In the genomic region with DNA sequence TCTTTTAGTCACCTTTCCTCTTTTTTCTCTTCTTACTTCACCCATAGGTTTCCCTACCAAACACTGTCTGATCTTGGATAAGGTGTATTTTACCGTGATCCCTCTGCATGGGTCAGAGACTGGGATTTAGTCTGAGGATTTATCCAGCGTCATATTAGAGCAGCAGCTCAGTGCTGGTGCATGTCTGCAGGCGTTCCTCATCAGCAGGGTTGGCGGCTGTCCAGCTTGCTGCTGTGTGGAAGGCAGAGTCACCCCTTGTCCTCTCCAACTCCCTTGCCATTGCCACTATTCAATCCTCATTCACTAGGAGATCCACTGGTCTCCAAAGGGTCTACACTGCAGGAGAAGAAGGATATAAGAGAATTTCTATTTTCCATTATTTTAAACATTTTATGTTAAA, we compare ENCODE assay signal across 21 cellular contexts. TPM values are rescaled to one million over a fixed set of nuclear protein-coding genes. Genes with fewer than 3 reads are reported as not detected.
DNase-seq lines count a peak whose midpoint lies in the region; ATAC-seq and TF ChIP-seq lines count a peak whose summit lies in the region.
"Had no signal": no experiment of that assay in that cellular context is flagged by ENCODE, and none has a peak within 500 bp of the region (broad histone marks: within the 10 kb centered on the region; RNA-seq: fewer than 3 reads in every experiment).

No MANE protein-coding gene starts in this region.

- H3K79me2 ChIP-seq in hepatocyte: no peaks in the 10 kb centered on the region

- peak; percentile 37 for DNase-seq in DMS 273 (lab: John Stamatoyannopoulos, UW; ENCODE audit: unreplicated experiment)
- DNase-seq in DMS 273 treated with DMSO at 0.1 percent for 48 hours (lab: John Stamatoyannopoulos, UW): no peak
- peak; percentile 61 for DNase-seq in HT1080 (ENCODE audit: low read depth)
- DNase-seq in adrenal gland: peak in 5 of 7 donors; percentile 20 to 63 (median 32)
- DNase-seq in hepatocyte (ENCODE audit: low spot score): peak; percentile 12
- no peak for DNase-seq in sciatic nerve (ENCODE audit: low spot score)
- no peak for DNase-seq in stimulated activated CD4-positive, alpha-beta T cell treated with anti-CD3 and anti-CD28 coated beads, Interleukin-4, amount 100 ng/mL, for 4 hours
- DNase-seq: activated CD4-positive, CD25-positive, alpha-beta regulatory T cell treated with anti-CD3 and anti-CD28 coated beads, Interleukin-2, amount 50 U/mL, for 72 hours; activated CD8-positive, alpha-beta memory T cell treated with anti-CD3 and anti-CD28 coated beads, Interleukin-2, amount 10 ng/mL, durations not matched to agents 7 days and 5 days; activated naive CD8-positive, alpha-beta T cell treated with anti-CD3 and anti-CD28 coated beads, Interleukin-2, amount 10 ng/mL, durations not matched to agents 7 days and 5 days; Karpas-422; lower lobe of right lung; NCI-H1436; ovary; stimulated activated CD4-positive, alpha-beta T cell treated with anti-CD3 and anti-CD28 coated beads, Interleukin-4, amount 100 ng/mL, for 1 hour had no signal

- H3K27ac ChIP-seq in adrenal gland (no peak overlapping the region), hepatocyte (no peak overlapping the region)
- H3K27ac ChIP-seq: 22Rv1, lower lobe of right lung, ovary, skin epidermis had no signal

- H4K20me1 ChIP-seq in hepatocyte (ENCODE audit: insufficient read depth, poor library complexity, severe bottlenecking): no peaks in the 10 kb centered on the region

- no peak overlapping the region for H3K4me2 ChIP-seq in hepatocyte

- no peak for TF ChIP-seq CTCF in adrenal gland (IDR thresholded peaks at IDR 0.05)
- TF ChIP-seq CTCF in hepatocyte (IDR thresholded peaks at IDR 0.05; ENCODE audit: poor library complexity): no peak

- WGBS in adrenal gland, 4 donors: 55 to 60% (median 58%) methylated on average over 4 of the region's 4 CpGs
- 81% methylated on average over 4 of the region's 4 CpGs for WGBS in hepatocyte (ENCODE audit: low lambda C conversion rate, missing lambda C conversion rate)

- no peaks in the 10 kb centered on the region for H3K9me3 ChIP-seq in adrenal gland (replicated peaks in 1 of 3)
- no peaks in the 10 kb centered on the region for H3K9me3 ChIP-seq in hepatocyte (ENCODE audit: low read depth)
- H3K9me3 ChIP-seq: lower lobe of right lung, ovary had no signal

- H3K4me3 ChIP-seq in adrenal gland (no peak overlapping the region), hepatocyte (no peak overlapping the region)
- H3K4me3 ChIP-seq: lower lobe of right lung, ovary, skin epidermis had no signal

- no peaks in the 10 kb centered on the region for H3K9me2 ChIP-seq in hepatocyte (replicated peaks; ENCODE audit: insufficient read depth)

- H2AFZ ChIP-seq in hepatocyte: no peak overlapping the region

- no peak for ATAC-seq in sciatic nerve
- ATAC-seq in HG02981 (IDR thresholded peaks at IDR 0.05; ENCODE audit: unreplicated experiment): no peak
- ATAC-seq: activated CD8-positive, alpha-beta memory T cell treated with anti-CD3 and anti-CD28 coated beads, Interleukin-2, amount 10 ng/mL, durations not matched to agents 7 days and 5 days; activated T-helper 17 cell treated with anti-CD3 and anti-CD28 coated beads, Interleukin-2, amount 50 U/mL, for 72 hours; lower lobe of right lung had no signal

- no peaks in the 10 kb centered on the region for H3K4me1 ChIP-seq in adrenal gland (replicated peaks in 1 of 2)
- H3K4me1 ChIP-seq in hepatocyte (ENCODE audit: insufficient read depth): no peaks in the 10 kb centered on the region
- H3K4me1 ChIP-seq: lower lobe of right lung had no signal

- TF ChIP-seq POLR2A in adrenal gland (IDR thresholded peaks at IDR 0.05): no peak

- H3K36me3 ChIP-seq in adrenal gland (replicated peaks in 1 of 2) (no peaks in the 10 kb centered on the region), hepatocyte (replicated peaks; ENCODE audit: insufficient read depth, low read depth) (no peaks in the 10 kb centered on the region)
- H3K36me3 ChIP-seq: lower lobe of right lung, ovary had no signal

- H3K27me3 ChIP-seq in adrenal gland: peaks cover 6% of the 10 kb centered on the region
- H3K27me3 ChIP-seq in hepatocyte: peaks cover 12% of the 10 kb centered on the region
- H3K27me3 ChIP-seq: ovary had no signal

- intact Hi-C loops in adrenal gland (cut with DNase I): no loop called here
- intact Hi-C loops in sciatic nerve (cut with DNase I): no loop called here

RNA-seq across cellular contexts. Expression of a gene that starts 7.3 kb away (rescaled TPM):
- total RNA-seq in HT1080 (2014; rRNA removed; shearing (Covaris generic)): 3.6 and 3.8 TPM in 2 replicates
- 3.6 and 4.0 TPM in 2 replicates for polyA plus RNA-seq in HT1080 (2015; cell fraction: cytosol; rRNA removed)
- polyA plus RNA-seq in HT1080 (2015; cell fraction: nucleus; rRNA removed): 1.3 and 1.8 TPM in 2 replicates
- total RNA-seq in adrenal gland (1 to 10 TPM in 5 of 8 donors, under 1 TPM in 3; 0.67 to 3.5 (median 1.2) TPM), hepatocyte (not detected in 2 replicates), sciatic nerve (2.8 TPM)
- polyA plus RNA-seq in adrenal gland (under 1 TPM; 0.51 to 0.99 (median 0.72) TPM), hepatocyte (0.77 TPM in 1 of 2 replicates, not detected in the other)
- total RNA-seq: activated naive CD8-positive, alpha-beta T cell treated with anti-CD3 and anti-CD28 coated beads, Interleukin-2, amount 10 ng/mL, durations not matched to agents 7 days and 5 days; glomerular endothelial cell; myocyte had no signal

Comparison
In these comparisons a context has a peak if more than half of its experiments do, and no peak if none do; other contexts are left out.
1. DNase-seq: peak in DMS 273 (single experiment), HT1080 (single experiment), adrenal gland (5 of 7) and hepatocyte (single experiment); none in DMS 273 treated with DMSO at 0.1 percent for 48 hours (single experiment), sciatic nerve (single experiment) and stimulated activated CD4-positive, alpha-beta T cell treated with anti-CD3 and anti-CD28 coated beads, Interleukin-4, amount 100 ng/mL, for 4 hours (0 of 2).